In the genomic region with DNA sequence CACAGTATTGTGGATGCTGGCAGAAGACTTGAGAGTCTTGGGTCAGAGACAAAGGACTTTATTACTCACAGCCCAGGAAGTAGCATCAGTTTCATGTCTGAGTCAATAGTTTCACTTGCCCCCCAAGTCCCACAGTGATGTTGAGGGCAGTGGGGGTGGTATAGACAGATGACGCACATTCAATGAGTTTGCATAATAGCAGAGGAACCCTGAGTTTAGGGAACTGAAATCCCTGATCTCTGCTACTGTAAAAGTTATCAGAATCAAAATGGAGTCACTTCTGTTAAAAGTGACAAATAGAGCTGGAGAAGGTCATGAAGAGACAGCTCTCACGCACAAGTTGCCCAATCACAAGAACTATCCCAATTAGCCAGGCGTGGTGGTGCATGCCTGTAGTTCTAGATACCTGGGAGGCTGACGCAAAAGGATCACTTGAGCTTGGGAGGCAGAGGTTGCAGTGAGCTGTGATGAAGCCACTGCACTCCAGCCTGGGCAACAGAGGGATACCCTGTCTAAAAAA, we compare ENCODE assay signal across 1 cellular context.
TF ChIP-seq lines count a peak whose summit lies in the region.

No MANE protein-coding gene starts in this region.

TF ChIP-seq in GM12878, 131 proteins besides CTCF, POLR2A, EP300 and RAD21 (continues in another document):
- no peak for TF ChIP-seq ELK1 (IDR thresholded peaks at IDR 0.05; ENCODE audit: low read depth, low read length)
- TF ChIP-seq, protein P1, sequence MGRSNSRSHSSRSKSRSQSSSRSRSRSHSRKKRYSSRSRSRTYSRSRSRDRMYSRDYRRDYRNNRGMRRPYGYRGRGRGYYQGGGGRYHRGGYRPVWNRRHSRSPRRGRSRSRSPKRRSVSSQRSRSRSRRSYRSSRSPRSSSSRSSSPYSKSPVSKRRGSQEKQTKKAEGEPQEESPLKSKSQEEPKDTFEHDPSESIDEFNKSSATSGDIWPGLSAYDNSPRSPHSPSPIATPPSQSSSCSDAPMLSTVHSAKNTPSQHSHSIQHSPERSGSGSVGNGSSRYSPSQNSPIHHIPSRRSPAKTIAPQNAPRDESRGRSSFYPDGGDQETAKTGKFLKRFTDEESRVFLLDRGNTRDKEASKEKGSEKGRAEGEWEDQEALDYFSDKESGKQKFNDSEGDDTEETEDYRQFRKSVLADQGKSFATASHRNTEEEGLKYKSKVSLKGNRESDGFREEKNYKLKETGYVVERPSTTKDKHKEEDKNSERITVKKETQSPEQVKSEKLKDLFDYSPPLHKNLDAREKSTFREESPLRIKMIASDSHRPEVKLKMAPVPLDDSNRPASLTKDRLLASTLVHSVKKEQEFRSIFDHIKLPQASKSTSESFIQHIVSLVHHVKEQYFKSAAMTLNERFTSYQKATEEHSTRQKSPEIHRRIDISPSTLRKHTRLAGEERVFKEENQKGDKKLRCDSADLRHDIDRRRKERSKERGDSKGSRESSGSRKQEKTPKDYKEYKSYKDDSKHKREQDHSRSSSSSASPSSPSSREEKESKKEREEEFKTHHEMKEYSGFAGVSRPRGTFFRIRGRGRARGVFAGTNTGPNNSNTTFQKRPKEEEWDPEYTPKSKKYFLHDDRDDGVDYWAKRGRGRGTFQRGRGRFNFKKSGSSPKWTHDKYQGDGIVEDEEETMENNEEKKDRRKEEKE (IDR thresholded peaks at IDR 0.05), result no peak
- TF ChIP-seq, protein P2, sequence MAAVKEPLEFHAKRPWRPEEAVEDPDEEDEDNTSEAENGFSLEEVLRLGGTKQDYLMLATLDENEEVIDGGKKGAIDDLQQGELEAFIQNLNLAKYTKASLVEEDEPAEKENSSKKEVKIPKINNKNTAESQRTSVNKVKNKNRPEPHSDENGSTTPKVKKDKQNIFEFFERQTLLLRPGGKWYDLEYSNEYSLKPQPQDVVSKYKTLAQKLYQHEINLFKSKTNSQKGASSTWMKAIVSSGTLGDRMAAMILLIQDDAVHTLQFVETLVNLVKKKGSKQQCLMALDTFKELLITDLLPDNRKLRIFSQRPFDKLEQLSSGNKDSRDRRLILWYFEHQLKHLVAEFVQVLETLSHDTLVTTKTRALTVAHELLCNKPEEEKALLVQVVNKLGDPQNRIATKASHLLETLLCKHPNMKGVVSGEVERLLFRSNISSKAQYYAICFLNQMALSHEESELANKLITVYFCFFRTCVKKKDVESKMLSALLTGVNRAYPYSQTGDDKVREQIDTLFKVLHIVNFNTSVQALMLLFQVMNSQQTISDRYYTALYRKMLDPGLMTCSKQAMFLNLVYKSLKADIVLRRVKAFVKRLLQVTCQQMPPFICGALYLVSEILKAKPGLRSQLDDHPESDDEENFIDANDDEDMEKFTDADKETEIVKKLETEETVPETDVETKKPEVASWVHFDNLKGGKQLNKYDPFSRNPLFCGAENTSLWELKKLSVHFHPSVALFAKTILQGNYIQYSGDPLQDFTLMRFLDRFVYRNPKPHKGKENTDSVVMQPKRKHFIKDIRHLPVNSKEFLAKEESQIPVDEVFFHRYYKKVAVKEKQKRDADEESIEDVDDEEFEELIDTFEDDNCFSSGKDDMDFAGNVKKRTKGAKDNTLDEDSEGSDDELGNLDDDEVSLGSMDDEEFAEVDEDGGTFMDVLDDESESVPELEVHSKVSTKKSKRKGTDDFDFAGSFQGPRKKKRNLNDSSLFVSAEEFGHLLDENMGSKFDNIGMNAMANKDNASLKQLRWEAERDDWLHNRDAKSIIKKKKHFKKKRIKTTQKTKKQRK (IDR thresholded peaks at IDR 0.05; ENCODE audit: low read depth, low read length), result no peak
- TF ChIP-seq, protein P3, sequence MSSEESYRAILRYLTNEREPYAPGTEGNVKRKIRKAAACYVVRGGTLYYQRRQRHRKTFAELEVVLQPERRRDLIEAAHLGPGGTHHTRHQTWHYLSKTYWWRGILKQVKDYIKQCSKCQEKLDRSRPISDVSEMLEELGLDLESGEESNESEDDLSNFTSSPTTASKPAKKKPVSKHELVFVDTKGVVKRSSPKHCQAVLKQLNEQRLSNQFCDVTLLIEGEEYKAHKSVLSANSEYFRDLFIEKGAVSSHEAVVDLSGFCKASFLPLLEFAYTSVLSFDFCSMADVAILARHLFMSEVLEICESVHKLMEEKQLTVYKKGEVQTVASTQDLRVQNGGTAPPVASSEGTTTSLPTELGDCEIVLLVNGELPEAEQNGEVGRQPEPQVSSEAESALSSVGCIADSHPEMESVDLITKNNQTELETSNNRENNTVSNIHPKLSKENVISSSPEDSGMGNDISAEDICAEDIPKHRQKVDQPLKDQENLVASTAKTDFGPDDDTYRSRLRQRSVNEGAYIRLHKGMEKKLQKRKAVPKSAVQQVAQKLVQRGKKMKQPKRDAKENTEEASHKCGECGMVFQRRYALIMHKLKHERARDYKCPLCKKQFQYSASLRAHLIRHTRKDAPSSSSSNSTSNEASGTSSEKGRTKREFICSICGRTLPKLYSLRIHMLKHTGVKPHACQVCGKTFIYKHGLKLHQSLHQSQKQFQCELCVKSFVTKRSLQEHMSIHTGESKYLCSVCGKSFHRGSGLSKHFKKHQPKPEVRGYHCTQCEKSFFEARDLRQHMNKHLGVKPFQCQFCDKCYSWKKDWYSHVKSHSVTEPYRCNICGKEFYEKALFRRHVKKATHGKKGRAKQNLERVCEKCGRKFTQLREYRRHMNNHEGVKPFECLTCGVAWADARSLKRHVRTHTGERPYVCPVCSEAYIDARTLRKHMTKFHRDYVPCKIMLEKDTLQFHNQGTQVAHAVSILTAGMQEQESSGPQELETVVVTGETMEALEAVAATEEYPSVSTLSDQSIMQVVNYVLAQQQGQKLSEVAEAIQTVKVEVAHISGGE (CRISPR knock-in tag; IDR thresholded peaks at IDR 0.05), result 0 out of 2 replicates have a peak, but pooled peaks have one; percentile 21
- TF ChIP-seq SREBF1 (IDR thresholded peaks at IDR 0.05; ENCODE audit: low read length), result no peak
- TF ChIP-seq, protein P4, sequence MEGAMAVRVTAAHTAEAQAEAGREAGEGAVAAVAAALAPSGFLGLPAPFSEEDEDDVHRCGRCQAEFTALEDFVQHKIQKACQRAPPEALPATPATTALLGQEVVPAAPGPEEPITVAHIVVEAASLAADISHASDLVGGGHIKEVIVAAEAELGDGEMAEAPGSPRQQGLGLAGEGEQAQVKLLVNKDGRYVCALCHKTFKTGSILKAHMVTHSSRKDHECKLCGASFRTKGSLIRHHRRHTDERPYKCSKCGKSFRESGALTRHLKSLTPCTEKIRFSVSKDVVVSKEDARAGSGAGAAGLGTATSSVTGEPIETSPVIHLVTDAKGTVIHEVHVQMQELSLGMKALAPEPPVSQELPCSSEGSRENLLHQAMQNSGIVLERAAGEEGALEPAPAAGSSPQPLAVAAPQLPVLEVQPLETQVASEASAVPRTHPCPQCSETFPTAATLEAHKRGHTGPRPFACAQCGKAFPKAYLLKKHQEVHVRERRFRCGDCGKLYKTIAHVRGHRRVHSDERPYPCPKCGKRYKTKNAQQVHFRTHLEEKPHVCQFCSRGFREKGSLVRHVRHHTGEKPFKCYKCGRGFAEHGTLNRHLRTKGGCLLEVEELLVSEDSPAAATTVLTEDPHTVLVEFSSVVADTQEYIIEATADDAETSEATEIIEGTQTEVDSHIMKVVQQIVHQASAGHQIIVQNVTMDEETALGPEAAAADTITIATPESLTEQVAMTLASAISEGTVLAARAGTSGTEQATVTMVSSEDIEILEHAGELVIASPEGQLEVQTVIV (IDR thresholded peaks at IDR 0.05; ENCODE audit: borderline replicate concordance, partially characterized antibody), result no peak
- peak; percentile 98 for TF ChIP-seq ZBTB4 (CRISPR knock-in tag; IDR thresholded peaks at IDR 0.05)
- TF ChIP-seq GABPA (IDR thresholded peaks at IDR 0.05; ENCODE audit: low read depth), result peak; percentile 41; the same call in 1 of the 2 replicates
- peak; percentile 92 for TF ChIP-seq FOXM1 (IDR thresholded peaks at IDR 0.05; ENCODE audit: low read depth, low read length)
- TF ChIP-seq ZNF24 (IDR thresholded peaks at IDR 0.05), result no peak
- no peak for TF ChIP-seq CHD4 (IDR thresholded peaks at IDR 0.05)
- TF ChIP-seq MLLT1 (IDR thresholded peaks at IDR 0.05), result peak; percentile 40; the same call in 1 of the 2 replicates
- TF ChIP-seq ETV6 (conservative IDR thresholded peaks at IDR 0.05 in 1 of 2, IDR thresholded peaks at IDR 0.05 in 1 of 2; ENCODE audit: borderline replicate concordance in 1 of 2, low read depth in 1 of 2), result peak in 1 of 2 experiments; percentile 97; a peak in 2 of 4 replicates
- TF ChIP-seq, protein P5, sequence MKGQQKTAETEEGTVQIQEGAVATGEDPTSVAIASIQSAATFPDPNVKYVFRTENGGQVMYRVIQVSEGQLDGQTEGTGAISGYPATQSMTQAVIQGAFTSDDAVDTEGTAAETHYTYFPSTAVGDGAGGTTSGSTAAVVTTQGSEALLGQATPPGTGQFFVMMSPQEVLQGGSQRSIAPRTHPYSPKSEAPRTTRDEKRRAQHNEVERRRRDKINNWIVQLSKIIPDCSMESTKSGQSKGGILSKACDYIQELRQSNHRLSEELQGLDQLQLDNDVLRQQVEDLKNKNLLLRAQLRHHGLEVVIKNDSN (IDR thresholded peaks at IDR 0.05; ENCODE audit: borderline replicate concordance, extremely low read length, insufficient read depth, low read depth, low read length), result no peak
- TF ChIP-seq, protein P6, sequence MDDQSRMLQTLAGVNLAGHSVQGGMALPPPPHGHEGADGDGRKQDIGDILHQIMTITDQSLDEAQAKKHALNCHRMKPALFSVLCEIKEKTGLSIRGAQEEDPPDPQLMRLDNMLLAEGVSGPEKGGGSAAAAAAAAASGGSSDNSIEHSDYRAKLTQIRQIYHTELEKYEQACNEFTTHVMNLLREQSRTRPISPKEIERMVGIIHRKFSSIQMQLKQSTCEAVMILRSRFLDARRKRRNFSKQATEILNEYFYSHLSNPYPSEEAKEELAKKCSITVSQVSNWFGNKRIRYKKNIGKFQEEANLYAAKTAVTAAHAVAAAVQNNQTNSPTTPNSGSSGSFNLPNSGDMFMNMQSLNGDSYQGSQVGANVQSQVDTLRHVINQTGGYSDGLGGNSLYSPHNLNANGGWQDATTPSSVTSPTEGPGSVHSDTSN (IDR thresholded peaks at IDR 0.05; ENCODE audit: insufficient replicate concordance, low read depth, low read length), result no peak
- TF ChIP-seq CEBPB (IDR thresholded peaks at IDR 0.05; ENCODE audit: borderline replicate concordance in 1 of 2, low read depth in 2 of 2, low read length in 2 of 2), result peak in 1 of 2 experiments; percentile 78; a peak in 1 of 4 replicates
- peak; percentile 100 for TF ChIP-seq ZNF592 (IDR thresholded peaks at IDR 0.05)
- TF ChIP-seq LARP7 (IDR thresholded peaks at IDR 0.05), result 0 out of 2 replicates have a peak, but pooled peaks have one; percentile 24
- no peak for TF ChIP-seq SMAD1 (IDR thresholded peaks at IDR 0.05; ENCODE audit: low read depth, partially characterized antibody)
